Comparison of ENCODE assay signal across 16 cellular contexts in genomic region chr5:132840896-132841818, GRCh38. TPM values are rescaled to one million over a fixed set of nuclear protein-coding genes. Genes with fewer than 3 reads are reported as not detected.
DNase-seq lines count a peak whose midpoint lies in the region; ATAC-seq and TF ChIP-seq lines count a peak whose summit lies in the region.
"Had no signal": no experiment of that assay in that cellular context is flagged by ENCODE, and none has a peak within 500 bp of the region (broad histone marks: within the 10 kb centered on the region; RNA-seq: fewer than 3 reads in every experiment).

No MANE protein-coding gene starts in this region.

- no peak for ATAC-seq in HG03196 (IDR thresholded peaks at IDR 0.05; ENCODE audit: unreplicated experiment)

- TF ChIP-seq EP300 in esophagus muscularis mucosa (IDR thresholded peaks at IDR 0.05) = no peak

- peaks cover 53% of the 10 kb centered on the region for H3F3A ChIP-seq in PC-9 (ENCODE audit: insufficient read depth, low read depth)

- H3K79me2 ChIP-seq in PC-9 (ENCODE audit: low read depth) = no peaks in the 10 kb centered on the region

- H3K9me2 ChIP-seq in PC-9 (ENCODE audit: insufficient read depth) = no peaks in the 10 kb centered on the region

- no peak for TF ChIP-seq CTCF in PC-9 (conservative IDR thresholded peaks at IDR 0.05)
- TF ChIP-seq CTCF in esophagus muscularis mucosa (IDR thresholded peaks at IDR 0.05) = no peak

- H3K27ac ChIP-seq in PC-9 (peak overlapping the region; percentile 90), esophagus muscularis mucosa (replicated peaks in 1 of 4) (peak overlapping the region in 3 of 4 donors; percentile 65 to 80 (median 74))
- H3K27ac ChIP-seq in effector memory CD4-positive, alpha-beta T cell (ENCODE audit: insufficient read depth, low read length, poor library complexity, severe bottlenecking) = no peak overlapping the region
- H3K27ac ChIP-seq: KMS-11 had no signal

- H4K20me1 ChIP-seq in PC-9 (ENCODE audit: insufficient read depth) = no peaks in the 10 kb centered on the region

- CTCF ChIA-PET in PC-9 (lab: Charles Lee) = interaction anchor here (0.7 kb wide), 1 partner anchor 22 kb away, joined by 3 read pairs; no protein-coding TSS in a partner anchor

- H3K4me2 ChIP-seq in PC-9 = peak overlapping the region; percentile 54
- H3K4me2 ChIP-seq: KMS-11 had no signal

- H3K9me3 ChIP-seq in PC-9 (ENCODE audit: insufficient read depth, low read depth) (no peaks in the 10 kb centered on the region), esophagus muscularis mucosa (no peaks in the 10 kb centered on the region)
- no peaks in the 10 kb centered on the region for H3K9me3 ChIP-seq in effector memory CD4-positive, alpha-beta T cell (ENCODE audit: control insufficient read depth, low read length)

- H3K4me1 ChIP-seq in PC-9 (replicated peaks; ENCODE audit: insufficient read depth) (peaks cover 57% of the 10 kb centered on the region), esophagus muscularis mucosa (peaks cover 0 to 17% (median 16%) of the 10 kb centered on the region in 4 donors)
- H3K4me1 ChIP-seq in effector memory CD4-positive, alpha-beta T cell (ENCODE audit: control insufficient read depth, insufficient read depth, low read length, poor library complexity, severe bottlenecking) = no peaks in the 10 kb centered on the region

- POLR2A ChIA-PET in PC-9 (lab: Charles Lee; ENCODE audit: unreplicated experiment) = no interaction called here

- H3K4me3 ChIP-seq in PC-9 (0 out of 2 replicates have a peak overlapping the region, but pooled peaks have one; percentile 16), esophagus muscularis mucosa (no peak overlapping the region)
- H3K4me3 ChIP-seq in effector memory CD4-positive, alpha-beta T cell (ENCODE audit: insufficient read depth, low read depth, low read length, poor library complexity, severe bottlenecking) = no peak overlapping the region

- intact Hi-C loops in PC-9 (cut with micrococcal nuclease; ENCODE audit: unreplicated experiment) (no loop called here), esophagus muscularis mucosa (cut with DNase I) (no loop called here), posterior cingulate gyrus (cut with DNase I) (no loop called here)

- no TSS peak for BruUV-seq in PC-9 (replicated peaks; lab: Mats Ljungman, UMichigan)

- H3K27me3 ChIP-seq in PC-9 (ENCODE audit: insufficient read depth, low read depth) (no peaks in the 10 kb centered on the region), esophagus muscularis mucosa (no peaks in the 10 kb centered on the region)
- no peaks in the 10 kb centered on the region for H3K27me3 ChIP-seq in effector memory CD4-positive, alpha-beta T cell (replicated peaks; ENCODE audit: control insufficient read depth, insufficient read depth, low read length, poor library complexity, severe bottlenecking)

- TF ChIP-seq POLR2A in esophagus muscularis mucosa (IDR thresholded peaks at IDR 0.05; ENCODE audit: low read depth) = no peak

- H2AFZ ChIP-seq in PC-9 = 0 out of 2 replicates have a peak overlapping the region, but pooled peaks have one; percentile 33

- peak; percentile 38 for DNase-seq in HCEC 1CT
- DNase-seq in PC-9 = peak in 1 of 2 experiments; percentile 76
- DNase-seq in esophagus muscularis mucosa (ENCODE audit: extremely low spot score) = no peak
- peak; percentile 55 for DNase-seq in renal cortical epithelial cell (ENCODE audit: low read depth)
- no peak for DNase-seq in posterior cingulate gyrus
- DNase-seq in NCI-H128 (lab: John Stamatoyannopoulos, UW; ENCODE audit: unreplicated experiment) = no peak
- DNase-seq in effector memory CD4-positive, alpha-beta T cell = no peak
- DNase-seq: activated CD4-positive, alpha-beta T cell treated with anti-CD3 and anti-CD28 coated beads, Interleukin-2, amount 50 U/mL, for 4 hours; DMS79; effector CD4-positive, alpha-beta T cell; GOT3; NCI-H446; occipital lobe; stimulated activated CD4-positive, alpha-beta T cell treated with anti-CD3 and anti-CD28 coated beads, Interleukin-2, amount 100 ng/mL, for 24 hours had no signal

- H3K36me3 ChIP-seq in PC-9 (ENCODE audit: low read depth) (no peaks in the 10 kb centered on the region), esophagus muscularis mucosa (no peaks in the 10 kb centered on the region)
- no peaks in the 10 kb centered on the region for H3K36me3 ChIP-seq in effector memory CD4-positive, alpha-beta T cell (ENCODE audit: control insufficient read depth, insufficient read depth, low read length)

- 74% methylated on average over 5 of the region's 5 CpGs for WGBS in esophagus muscularis mucosa

RNA-seq across cellular contexts. Expression of gene SHROOM1, which starts 10.7 kb away (rescaled TPM):
- total RNA-seq in PC-9 (2021) (23.3 and 23.5 TPM in 2 replicates), esophagus muscularis mucosa (10 to 100 TPM in 3 of 4 donors, 1 to 10 TPM in 1; 4.5 to 21.2 (median 13.1) TPM), renal cortical epithelial cell (3.3 and 4.5 TPM in 2 replicates)

RNA-seq across cellular contexts. Expression of gene GDF9, which starts 25.1 kb away (rescaled TPM):
- 0.73 and 1.4 TPM in 2 replicates for total RNA-seq in PC-9 (2021)
- 1 to 10 TPM in 1 of 4 donors, under 1 TPM in 2, not detected in 1; under 0.01 to 1.4 (median 0.23) TPM for total RNA-seq in esophagus muscularis mucosa
- 0.15 and 0.17 TPM in 2 replicates for total RNA-seq in renal cortical epithelial cell

RNA-seq across cellular contexts. Expression of gene UQCRQ, which starts 25.3 kb away (rescaled TPM):
- total RNA-seq in PC-9 (2021) = 414 and 446 TPM in 2 replicates
- 100 to 1,000 TPM; 113 to 184 (median 126) TPM for total RNA-seq in esophagus muscularis mucosa
- 60.6 and 117 TPM in 2 replicates for total RNA-seq in renal cortical epithelial cell

RNA-seq across cellular contexts. Expression of gene SOWAHA, which starts 28.1 kb away (rescaled TPM):
- not detected in 2 replicates for total RNA-seq in PC-9 (2021)
- under 1 TPM; 0.06 to 0.83 (median 0.15) TPM for total RNA-seq in esophagus muscularis mucosa
- total RNA-seq in renal cortical epithelial cell = 0.45 TPM in 1 of 2 replicates, not detected in the other

RNA-seq across cellular contexts. Expression of gene LEAP2, which starts 32.3 kb away (rescaled TPM):
- total RNA-seq in PC-9 (2021) (4.4 and 4.5 TPM in 2 replicates), esophagus muscularis mucosa (1 to 10 TPM in 1 of 4 donors, under 1 TPM in 2, not detected in 1; 0.23 to 1.2 (median 0.26) TPM), renal cortical epithelial cell (0.15 TPM in 1 of 2 replicates, not detected in the other)

Comparison
In these comparisons a context has a peak if more than half of its experiments do, and no peak if none do; other contexts are left out.
1. DNase-seq: peak in HCEC 1CT (single experiment) and renal cortical epithelial cell (single experiment); none in esophagus muscularis mucosa (single experiment), posterior cingulate gyrus (0 of 10), NCI-H128 (single experiment) and effector memory CD4-positive, alpha-beta T cell (0 of 3).